In the genomic region with DNA sequence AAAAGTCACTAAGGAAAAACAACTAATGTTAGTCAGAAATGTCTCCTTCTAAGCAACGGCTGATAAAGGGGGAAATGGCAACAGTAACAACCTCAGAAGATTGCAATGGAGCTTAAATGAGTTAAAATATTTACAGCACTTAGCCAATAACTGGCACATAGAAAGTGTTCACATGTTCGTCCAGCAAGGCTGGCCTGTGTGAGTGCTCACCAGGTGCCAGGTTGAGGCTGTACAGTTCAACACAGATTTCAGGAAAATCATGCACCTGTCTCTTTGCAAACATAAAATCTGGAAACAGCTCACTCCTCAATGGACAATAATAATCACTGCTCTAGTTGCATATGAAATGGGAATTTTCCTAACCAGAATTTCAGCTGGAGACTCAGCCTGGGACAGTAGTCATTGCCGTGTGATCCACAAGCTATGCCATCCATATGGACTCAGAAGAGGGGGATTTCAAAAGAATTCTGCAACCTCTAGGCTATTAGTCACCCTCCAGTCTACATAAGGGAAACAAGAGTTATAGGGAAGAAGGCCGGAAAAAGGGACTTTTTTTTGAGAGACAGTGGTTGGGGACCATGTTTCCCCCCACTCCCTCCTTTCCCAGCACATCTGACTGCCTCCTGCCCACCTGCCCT, we compare ENCODE assay signal across 21 cellular contexts.
A peak's percentile ranks its signal among the peaks of the same experiment; 100 is the strongest.
DNase-seq lines count a peak whose midpoint lies in the region; ATAC-seq, FAIRE-seq and TF ChIP-seq lines count a peak whose summit lies in the region.
"Had no signal": no experiment of that assay in that cellular context is flagged by ENCODE, and none has a peak within 500 bp of the region (broad histone marks: within the 10 kb centered on the region; RNA-seq: fewer than 3 reads in every experiment).

No MANE protein-coding gene starts in this region.

- intact Hi-C loops in right lobe of liver (cut with DNase I) (no loop called here), HepG2 (cut with micrococcal nuclease; ENCODE audit: unreplicated experiment) (no loop called here), testis (cut with DNase I; ENCODE audit: low total_unique reads) (no loop called here)

- TF ChIP-seq POLR2A in right lobe of liver (IDR thresholded peaks at IDR 0.05) (no peak), HepG2 (IDR thresholded peaks at IDR 0.05; ENCODE audit: insufficient read depth in 1 of 2, low read depth in 2 of 2, low read length in 2 of 2) (no peak), testis (IDR thresholded peaks at IDR 0.05) (no peak)

- no peak for TF ChIP-seq EP300 in HepG2 (IDR thresholded peaks at IDR 0.05; ENCODE audit: low read depth in 2 of 2, low read length in 2 of 2)
- TF ChIP-seq EP300 in HepG2 (CRISPR knock-in tag; IDR thresholded peaks at IDR 0.05; ENCODE audit: borderline replicate concordance): no peak

- POLR2A ChIA-PET in HepG2 (lab: Yijun Ruan, JAX): no interaction called here

- H3K27me3 ChIP-seq in right lobe of liver (no peaks in the 10 kb centered on the region), HepG2 (ENCODE audit: control insufficient read depth in 1 of 2, insufficient read depth in 2 of 2, low read length in 2 of 2) (peaks cover 0 to 3% of the 10 kb centered on the region in 2 experiments; a peak in 1 of 5 replicates), testis (no peaks in the 10 kb centered on the region)
- H3K27me3 ChIP-seq: SJCRH30 had no signal

- BruUV-seq in HepG2 (replicated peaks; lab: Mats Ljungman, UMichigan): no TSS peak

- H3K9ac ChIP-seq in HepG2 (ENCODE audit: insufficient read depth, low read depth, low read length): no peak overlapping the region

- TF ChIP-seq CTCF in right lobe of liver (IDR thresholded peaks at IDR 0.05) (no peak), HepG2 (CRISPR knock-in tag; IDR thresholded peaks at IDR 0.05) (no peak), epithelial cell of esophagus (IDR thresholded peaks at IDR 0.05; ENCODE audit: insufficient read depth, low read depth, low read length, missing control alignments) (no peak), testis (IDR thresholded peaks at IDR 0.05) (no peak)

- H4K20me1 ChIP-seq in HepG2 (ENCODE audit: insufficient read depth, low read length): no peaks in the 10 kb centered on the region

- no peak overlapping the region for H3K4me3 ChIP-seq in right lobe of liver
- no peak overlapping the region for H3K4me3 ChIP-seq in HepG2 (replicated peaks in 1 of 3; ENCODE audit: insufficient read depth in 1 of 3, low read depth in 2 of 3, low read length in 3 of 3)
- no peak overlapping the region for H3K4me3 ChIP-seq in epithelial cell of esophagus (ENCODE audit: low read length)
- H3K4me3 ChIP-seq in testis: no peak overlapping the region
- H3K4me3 ChIP-seq: PC-9, SJCRH30 had no signal

- CTCF ChIA-PET in HepG2 (lab: Yijun Ruan, JAX; ENCODE audit: low intra/inter-chr PET ratio, low total read pairs): no interaction called here

- ATAC-seq in right lobe of liver (peak; percentile 21 to 64 (median 38)), HepG2 (no peak), GM18502 (IDR thresholded peaks at IDR 0.05; ENCODE audit: poor library complexity, unreplicated experiment) (no peak), HG02852 (IDR thresholded peaks at IDR 0.05; ENCODE audit: unreplicated experiment) (no peak)

- FAIRE-seq in HepG2 (lab: Jason Lieb, UNC): no peak
- no peak for FAIRE-seq in RCC 7860 (lab: Jason Lieb, UNC)
- FAIRE-seq: D721Med, G401.6 had no signal

- H3K27ac ChIP-seq in right lobe of liver: no peak overlapping the region
- no peak overlapping the region for H3K27ac ChIP-seq in HepG2 (ENCODE audit: extremely low read length, insufficient read depth, low read length)
- no peak overlapping the region for H3K27ac ChIP-seq in testis
- H3K27ac ChIP-seq: PC-9, SJCRH30 had no signal

- in situ Hi-C loops in HepG2 (cut with HindIII; ENCODE audit: extremely low pct_ligation_motif_present, low pct_unique_long_range_greater_than_20kb): no loop called here

- H3K36me3 ChIP-seq in right lobe of liver: no peaks in the 10 kb centered on the region
- H3K36me3 ChIP-seq in HepG2 (replicated peaks in 1 of 2; ENCODE audit: control insufficient read depth in 1 of 2, insufficient read depth in 2 of 2, low read length in 2 of 2): no peaks in the 10 kb centered on the region
- H3K36me3 ChIP-seq in testis (ENCODE audit: low read depth, missing control alignments): no peaks in the 10 kb centered on the region
- H3K36me3 ChIP-seq: SJCRH30 had no signal

- no peaks in the 10 kb centered on the region for H3K79me2 ChIP-seq in HepG2 (ENCODE audit: insufficient read depth, low read length)

- H3K4me1 ChIP-seq in right lobe of liver: peaks cover 0 to 20% (median 10%) of the 10 kb centered on the region in 4 donors
- peaks cover 14% of the 10 kb centered on the region for H3K4me1 ChIP-seq in HepG2 (ENCODE audit: insufficient read depth, low read length)
- no peaks in the 10 kb centered on the region for H3K4me1 ChIP-seq in testis
- H3K4me1 ChIP-seq: SJCRH30 had no signal

- WGBS in right lobe of liver (ENCODE audit: insufficient coverage, low coverage, low lambda C conversion rate, missing lambda C conversion rate): 53% methylated on average over 3 of the region's 4 CpGs
- 5% methylated on average over 4 of the region's 4 CpGs for WGBS in HepG2 (ENCODE audit: low lambda C conversion rate)
- WGBS in testis, 2 donors: 66 to 73% methylated on average over 4 of the region's 4 CpGs

- DNase-seq in right lobe of liver: no peak
- no peak for DNase-seq in HepG2 (ENCODE audit: low spot score)
- peak; percentile 32 for DNase-seq in NCI-H146 treated with DMSO at 0.1 percent for 48 hours (lab: John Stamatoyannopoulos, UW; ENCODE audit: unreplicated experiment)
- peak; percentile 11 for DNase-seq in epithelial cell of esophagus (ENCODE audit: low read depth)
- peak; percentile 23 for DNase-seq in testis
- DNase-seq in RCC 7860 (ENCODE audit: low spot score): no peak
- DNase-seq: C1 segment of cervical spinal cord; CD8-positive, alpha-beta memory T cell; DMS79 treated with DMSO at 0.1 percent for 48 hours; H7; NCI-H1092 treated with DMSO at 0.1 percent for 48 hours; NCI-H187; NCI-H2171; NCI-H446 treated with DMSO at 0.1 percent for 48 hours; NCI-H82; PC-9; SJCRH30 had no signal

- no peak overlapping the region for H3K4me2 ChIP-seq in HepG2 (ENCODE audit: low read depth, low read length)
- H3K4me2 ChIP-seq: PC-9 had no signal

- H3K9me3 ChIP-seq in right lobe of liver: no peaks in the 10 kb centered on the region
- H3K9me3 ChIP-seq in HepG2 (ENCODE audit: low read length): no peaks in the 10 kb centered on the region
- no peaks in the 10 kb centered on the region for H3K9me3 ChIP-seq in testis
- H3K9me3 ChIP-seq: SJCRH30 had no signal

- TF ChIP-seq RAD21 in HepG2 (CRISPR knock-in tag; IDR thresholded peaks at IDR 0.05): no peak

- H2AFZ ChIP-seq in HepG2 (ENCODE audit: low read length): no peak overlapping the region
- H2AFZ ChIP-seq: PC-9 had no signal

TF ChIP-seq in HepG2, 621 proteins besides CTCF, POLR2A, EP300 and RAD21 (continues in another document):
- TF ChIP-seq ZNF501 (CRISPR knock-in tag; IDR thresholded peaks at IDR 0.05) (no peak), PCBP1 (IDR thresholded peaks at IDR 0.05; ENCODE audit: borderline replicate concordance, low read depth, low read length) (no peak), CREM (IDR thresholded peaks at IDR 0.05) (no peak), CREM (CRISPR knock-in tag; IDR thresholded peaks at IDR 0.05) (no peak)
- TF ChIP-seq, protein P1, sequence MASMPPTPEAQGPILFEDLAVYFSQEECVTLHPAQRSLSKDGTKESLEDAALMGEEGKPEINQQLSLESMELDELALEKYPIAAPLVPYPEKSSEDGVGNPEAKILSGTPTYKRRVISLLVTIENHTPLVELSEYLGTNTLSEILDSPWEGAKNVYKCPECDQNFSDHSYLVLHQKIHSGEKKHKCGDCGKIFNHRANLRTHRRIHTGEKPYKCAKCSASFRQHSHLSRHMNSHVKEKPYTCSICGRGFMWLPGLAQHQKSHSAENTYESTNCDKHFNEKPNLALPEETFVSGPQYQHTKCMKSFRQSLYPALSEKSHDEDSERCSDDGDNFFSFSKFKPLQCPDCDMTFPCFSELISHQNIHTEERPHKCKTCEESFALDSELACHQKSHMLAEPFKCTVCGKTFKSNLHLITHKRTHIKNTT (CRISPR knock-in tag; IDR thresholded peaks at IDR 0.05): no peak
- TF ChIP-seq, protein P2, sequence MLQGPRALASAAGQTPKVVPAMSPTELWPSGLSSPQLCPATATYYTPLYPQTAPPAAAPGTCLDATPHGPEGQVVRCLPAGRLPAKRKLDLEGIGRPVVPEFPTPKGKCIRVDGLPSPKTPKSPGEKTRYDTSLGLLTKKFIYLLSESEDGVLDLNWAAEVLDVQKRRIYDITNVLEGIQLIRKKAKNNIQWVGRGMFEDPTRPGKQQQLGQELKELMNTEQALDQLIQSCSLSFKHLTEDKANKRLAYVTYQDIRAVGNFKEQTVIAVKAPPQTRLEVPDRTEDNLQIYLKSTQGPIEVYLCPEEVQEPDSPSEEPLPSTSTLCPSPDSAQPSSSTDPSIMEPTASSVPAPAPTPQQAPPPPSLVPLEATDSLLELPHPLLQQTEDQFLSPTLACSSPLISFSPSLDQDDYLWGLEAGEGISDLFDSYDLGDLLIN (CRISPR knock-in tag; IDR thresholded peaks at IDR 0.05; ENCODE audit: borderline replicate concordance): no peak
- TF ChIP-seq, protein P3, sequence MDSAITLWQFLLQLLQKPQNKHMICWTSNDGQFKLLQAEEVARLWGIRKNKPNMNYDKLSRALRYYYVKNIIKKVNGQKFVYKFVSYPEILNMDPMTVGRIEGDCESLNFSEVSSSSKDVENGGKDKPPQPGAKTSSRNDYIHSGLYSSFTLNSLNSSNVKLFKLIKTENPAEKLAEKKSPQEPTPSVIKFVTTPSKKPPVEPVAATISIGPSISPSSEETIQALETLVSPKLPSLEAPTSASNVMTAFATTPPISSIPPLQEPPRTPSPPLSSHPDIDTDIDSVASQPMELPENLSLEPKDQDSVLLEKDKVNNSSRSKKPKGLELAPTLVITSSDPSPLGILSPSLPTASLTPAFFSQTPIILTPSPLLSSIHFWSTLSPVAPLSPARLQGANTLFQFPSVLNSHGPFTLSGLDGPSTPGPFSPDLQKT (CRISPR knock-in tag; IDR thresholded peaks at IDR 0.05; ENCODE audit: borderline replicate concordance): no peak

Comparison
In these comparisons a context has a peak if more than half of its experiments do, and no peak if none do; other contexts are left out.
1. ATAC-seq: peak in right lobe of liver (4 of 4); none in HepG2 (single experiment), GM18502 (single experiment) and HG02852 (single experiment).
2. DNase-seq: peak in NCI-H146 treated with DMSO at 0.1 percent for 48 hours (single experiment), epithelial cell of esophagus (single experiment) and testis (single experiment); none in right lobe of liver (0 of 3), HepG2 (single experiment) and RCC 7860 (single experiment).